In genomic region chr21:44154816-44155230, GRCh38 we compare ENCODE assay signal across 7 cellular contexts. TPM values are rescaled to one million over a fixed set of nuclear protein-coding genes. Genes with fewer than 3 reads are reported as not detected.
DNase-seq lines count a peak whose midpoint lies in the region; ATAC-seq and TF ChIP-seq lines count a peak whose summit lies in the region.
"Not testable (repeated sequence)": the region's sequence is repeated elsewhere in the genome, so short reads cannot be mapped to it uniquely, and the experiment has no call there.

No MANE protein-coding gene starts in this region.

- H3K4me1 Mint-ChIP-seq in naive thymus-derived CD4-positive, alpha-beta T cell = not testable (repeated sequence)

- H3K27me3 ChIP-seq in RWPE2 (ENCODE audit: insufficient read depth, poor library complexity, severe bottlenecking); naive thymus-derived CD4-positive, alpha-beta T cell (ENCODE audit: control insufficient read depth in 2 of 2, insufficient read depth in 2 of 2, low read length in 2 of 2): not testable (repeated sequence)

- H3K27me3 Mint-ChIP-seq in naive thymus-derived CD4-positive, alpha-beta T cell = not testable (repeated sequence)

- H3K4me3 Mint-ChIP-seq in naive thymus-derived CD4-positive, alpha-beta T cell = not testable (repeated sequence)

- ATAC-seq in GM18873 (IDR thresholded peaks at IDR 0.05; ENCODE audit: low FRiP score, unreplicated experiment) = peak; percentile 9
- ATAC-seq in GM21528 (IDR thresholded peaks at IDR 0.05; ENCODE audit: low FRiP score, unreplicated experiment) = peak; percentile 16
- ATAC-seq in HG02840 (IDR thresholded peaks at IDR 0.05; ENCODE audit: low FRiP score, unreplicated experiment) = peak; percentile 25
- peak; percentile 31 for ATAC-seq in HG03135 (IDR thresholded peaks at IDR 0.05; ENCODE audit: unreplicated experiment)
- ATAC-seq in RWPE2 (ENCODE audit: low read depth) = peak; percentile 27; the same call in 1 of the 3 replicates
- peak; percentile 77 for ATAC-seq in Right ventricle myocardium superior (ENCODE audit: poor library complexity)
- ATAC-seq in naive thymus-derived CD4-positive, alpha-beta T cell = peak; percentile 34

- not testable (repeated sequence) for H3K9me3 ChIP-seq in RWPE2 (ENCODE audit: severe bottlenecking); naive thymus-derived CD4-positive, alpha-beta T cell (ENCODE audit: control insufficient read depth in 2 of 3, low read length in 3 of 3)

- not testable (repeated sequence) for H3K9me3 Mint-ChIP-seq in naive thymus-derived CD4-positive, alpha-beta T cell

- intact Hi-C loops in Right ventricle myocardium superior (cut with DNase I); naive thymus-derived CD4-positive, alpha-beta T cell (cut with micrococcal nuclease): not testable (repeated sequence)

- H3K36me3 ChIP-seq in RWPE2 (ENCODE audit: low read depth); naive thymus-derived CD4-positive, alpha-beta T cell (ENCODE audit: control insufficient read depth in 2 of 3, insufficient read depth in 3 of 3, low read length in 3 of 3): not testable (repeated sequence)

- not testable (repeated sequence) for H3K4me1 ChIP-seq in RWPE2 (ENCODE audit: insufficient read depth, poor library complexity, severe bottlenecking); naive thymus-derived CD4-positive, alpha-beta T cell (ENCODE audit: control insufficient read depth in 2 of 2, insufficient read depth in 2 of 2, low read length in 2 of 2)

- not testable (repeated sequence) for DNase-seq in RWPE2 (ENCODE audit: low spot score); Right ventricle myocardium superior; naive thymus-derived CD4-positive, alpha-beta T cell

- not testable (repeated sequence) for H3K4me3 ChIP-seq in RWPE2 (ENCODE audit: severe bottlenecking); naive thymus-derived CD4-positive, alpha-beta T cell (ENCODE audit: low read length)

- not testable (repeated sequence) for TF ChIP-seq CTCF in RWPE2 (IDR thresholded peaks at IDR 0.05; ENCODE audit: poor library complexity, severe bottlenecking)

- not testable (repeated sequence) for H3K36me3 Mint-ChIP-seq in naive thymus-derived CD4-positive, alpha-beta T cell

- H3K27ac Mint-ChIP-seq in naive thymus-derived CD4-positive, alpha-beta T cell = not testable (repeated sequence)

- POLR2A ChIA-PET in naive thymus-derived CD4-positive, alpha-beta T cell (lab: Charles Lee) = not testable (repeated sequence)

- CTCF ChIA-PET in naive thymus-derived CD4-positive, alpha-beta T cell (lab: Charles Lee) = not testable (repeated sequence)

- not testable (repeated sequence) for H3K27ac ChIP-seq in RWPE2 (ENCODE audit: poor library complexity, severe bottlenecking); naive thymus-derived CD4-positive, alpha-beta T cell (ENCODE audit: low read depth, low read length)

RNA-seq across cellular contexts. Expression of gene GATD3, which starts 21.3 kb away (rescaled TPM):
- 146 TPM for total RNA-seq in Right ventricle myocardium superior
- total RNA-seq in naive thymus-derived CD4-positive, alpha-beta T cell = 10 to 100 TPM; 13.3 to 47.8 (median 46.5) TPM
- 10 to 100 TPM; 51.2 to 56.8 TPM for polyA plus RNA-seq in naive thymus-derived CD4-positive, alpha-beta T cell

RNA-seq across cellular contexts. Expression of gene PWP2, which starts 47.6 kb away (rescaled TPM):
- total RNA-seq in Right ventricle myocardium superior = 8.6 TPM
- 10 to 100 TPM; 12.0 to 42.3 (median 23.0) TPM for total RNA-seq in naive thymus-derived CD4-positive, alpha-beta T cell
- polyA plus RNA-seq in naive thymus-derived CD4-positive, alpha-beta T cell = 10 to 100 TPM in 1 of 2 donors, 1 to 10 TPM in 1; 8.7 to 17.9 TPM

Comparison
In these comparisons a context has a peak if more than half of its experiments do, and no peak if none do; other contexts are left out.
1. ATAC-seq: peak in every context shown above with its lines; median percentile 77 in Right ventricle myocardium superior; 34 in naive thymus-derived CD4-positive, alpha-beta T cell; 31 in HG03135; 27 in RWPE2; 25 in HG02840; 16 in GM21528; 9 in GM18873.